8 cellular contexts compared by ENCODE assay signal in the genomic region with DNA sequence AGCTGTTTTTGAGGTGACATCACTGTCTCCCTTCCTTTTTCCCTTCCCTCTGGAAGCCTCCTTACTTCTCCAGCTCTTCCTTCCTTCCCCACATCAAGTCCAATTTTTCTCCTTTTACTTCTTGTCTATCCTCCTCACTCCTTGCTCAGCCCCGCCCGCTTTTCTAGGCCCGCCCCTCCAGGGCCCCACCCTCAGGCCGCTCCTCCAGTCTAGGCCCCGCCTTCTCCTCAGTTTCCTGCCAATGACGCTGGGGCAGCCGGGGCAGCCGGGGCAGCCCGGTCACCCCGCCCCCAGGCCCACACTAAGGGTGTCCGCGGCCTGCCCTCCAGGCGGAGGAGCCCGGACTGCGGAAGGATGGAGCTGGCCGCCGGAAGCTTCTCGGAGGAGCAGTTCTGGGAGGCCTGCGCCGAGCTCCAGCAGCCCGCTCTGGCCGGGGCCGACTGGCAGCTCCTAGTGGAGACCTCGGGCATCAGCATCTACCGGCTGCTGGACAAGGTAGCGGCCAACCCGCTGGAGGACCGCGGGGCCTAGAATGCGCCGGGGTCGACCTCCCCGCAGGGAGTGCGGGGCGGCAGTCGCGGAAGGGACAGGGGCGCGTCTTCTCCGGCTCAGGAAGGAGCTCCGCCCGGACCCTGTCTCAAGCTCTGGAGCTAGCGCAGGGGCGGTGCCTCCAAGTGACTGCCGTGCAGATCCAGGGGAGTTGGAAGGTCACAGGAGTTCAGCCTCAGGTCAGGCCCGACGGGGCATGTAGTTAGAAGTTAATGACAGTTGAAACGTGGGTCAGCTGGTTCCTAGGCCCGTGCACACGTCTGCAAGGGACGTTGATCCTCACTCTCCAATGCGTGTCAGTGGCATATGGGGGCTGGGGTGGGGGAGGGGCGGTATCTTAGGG. TPM values are rescaled to one million over a fixed set of nuclear protein-coding genes. Genes with fewer than 3 reads are reported as not detected.
A peak's percentile ranks its signal among the peaks of the same experiment; 100 is the strongest.
DNase-seq lines count a peak whose midpoint lies in the region; ATAC-seq, FAIRE-seq and TF ChIP-seq lines count a peak whose summit lies in the region.

A gene (plus strand): TSS at position 302 of the 892 bp plus-strand sequence. CDS start 53 bp downstream, at position 355.

- TF ChIP-seq CTCF in GM12874 (IDR thresholded peaks at IDR 0.05; ENCODE audit: insufficient read depth, low read depth, low read length) (peak; percentile 66), brain (conservative IDR thresholded peaks at IDR 0.05) (peak; percentile 44 to 71), gastrocnemius medialis (IDR thresholded peaks at IDR 0.05 in 4 of 5, conservative IDR thresholded peaks at IDR 0.05 in 1 of 5) (peak; percentile 27 to 57 (median 45))

- peak within 1 kb of the TSS; percentile 84 to 92 (median 87) for H3K27ac ChIP-seq in gastrocnemius medialis

- peaks cover 6 to 14% of the 10 kb centered on the region in 2 donors for H3K4me1 ChIP-seq in gastrocnemius medialis

- H3K9me3 ChIP-seq in gastrocnemius medialis: no peaks in the 10 kb centered on the region

- peaks cover 0 to 8% of the 10 kb centered on the region in 2 donors for H3K36me3 ChIP-seq in gastrocnemius medialis

- peak within 1 kb of the TSS; percentile 84 to 95 (median 92) for H3K4me3 Mint-ChIP-seq in brain

- H3K27me3 Mint-ChIP-seq in brain: peaks cover 4% of the 10 kb centered on the region

- peak; percentile 98 for ATAC-seq in HG02678 (IDR thresholded peaks at IDR 0.05; ENCODE audit: unreplicated experiment)
- ATAC-seq in gastrocnemius medialis: peak; percentile 97 to 98

- peak within 1 kb of the TSS; percentile 74 to 87 (median 86) for H3K27ac Mint-ChIP-seq in brain

- peaks cover 28% of the 10 kb centered on the region for H3K4me1 Mint-ChIP-seq in brain

- intact Hi-C loops in gastrocnemius medialis (cut with DNase I; ENCODE audit: low total_unique reads): no loop called here

- H3K36me3 Mint-ChIP-seq in brain: peaks cover 11% of the 10 kb centered on the region

- TF ChIP-seq POLR2A in gastrocnemius medialis (IDR thresholded peaks at IDR 0.05): peak; percentile 77 to 90

- FAIRE-seq in TTC549 (lab: Jason Lieb, UNC): peak; percentile 71

- in situ Hi-C loops in gastrocnemius medialis (cut with MboI; ENCODE audit: low sequenced_read_pairs in 4 of 4): no loop called here

- peak within 1 kb of the TSS; percentile 79 to 95 (median 81) for H3K4me3 ChIP-seq in gastrocnemius medialis

- H3K9me3 Mint-ChIP-seq in brain: no peaks in the 10 kb centered on the region

- peak; percentile 36 for DNase-seq in NCI-H128 (lab: John Stamatoyannopoulos, UW; ENCODE audit: unreplicated experiment)
- DNase-seq in iPS DF 4.7 (ENCODE audit: extremely low read depth, low spot score): peak; percentile 28
- peak; percentile 89 to 91 for DNase-seq in gastrocnemius medialis
- DNase-seq in NCI-H1694 treated with DMSO at 0.1 percent for 48 hours (lab: John Stamatoyannopoulos, UW): no peak

- H3K27me3 ChIP-seq in gastrocnemius medialis: no peaks in the 10 kb centered on the region

RNA-seq across cellular contexts. Expression of the gene that starts here (rescaled TPM):
- polyA plus RNA-seq in brain (ENCODE audit: insufficient read depth, low read depth, low replicate concordance): 1.5 TPM
- 10 to 100 TPM; 10.1 to 41.7 (median 13.3) TPM for total RNA-seq in gastrocnemius medialis
